1 cellular context compared by ENCODE assay signal in the genomic region with DNA sequence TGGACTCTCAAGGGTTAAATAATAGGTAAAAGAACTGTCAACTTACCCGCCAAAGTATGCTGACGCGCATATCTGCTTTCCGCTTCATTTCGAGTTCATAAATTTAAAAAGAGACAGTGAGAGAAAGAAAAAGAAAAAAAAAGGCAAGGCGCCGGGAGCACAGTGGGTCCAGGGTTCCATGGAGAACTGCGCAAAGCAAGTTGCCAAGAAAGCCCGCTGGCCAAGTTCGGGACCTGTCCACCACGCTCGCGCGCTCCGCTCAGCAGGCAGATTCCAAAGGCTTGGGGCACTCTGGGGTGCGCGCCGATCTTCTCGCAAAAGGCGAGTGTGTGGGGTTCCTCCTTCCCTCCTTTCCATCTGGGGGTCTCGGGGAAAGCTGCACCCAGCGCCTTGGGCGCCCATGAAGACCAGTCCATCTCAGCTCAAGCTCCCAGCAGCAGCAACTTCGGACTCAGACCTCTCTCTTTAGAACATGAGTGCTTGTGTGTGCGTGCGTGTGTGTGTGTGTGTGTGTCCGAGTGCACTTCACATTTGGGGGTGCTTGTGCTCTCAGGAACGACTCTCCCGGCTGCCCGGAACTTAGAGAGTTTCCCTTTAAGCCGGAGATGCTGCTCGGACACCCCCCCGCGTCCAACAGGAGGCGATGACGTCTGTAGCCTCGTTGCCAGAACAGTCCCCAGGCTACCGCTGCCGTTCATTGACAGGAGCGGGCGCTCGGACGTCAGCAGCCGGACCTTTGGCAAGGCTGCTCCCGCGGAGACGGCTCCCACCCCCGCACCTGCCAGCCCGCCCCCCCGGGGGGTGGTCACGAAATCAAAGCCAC.
TF ChIP-seq lines count a peak whose summit lies in the region.

No MANE protein-coding gene starts in this region.

TF ChIP-seq in A549, 52 proteins besides CTCF, POLR2A, EP300 and RAD21 (continued from another document):
- peak; percentile 13; the same call in 1 of the 2 replicates for TF ChIP-seq TP53 (CRISPR knock-in tag; IDR thresholded peaks at IDR 0.05)
- no peak for TF ChIP-seq ESRRA (IDR thresholded peaks at IDR 0.05; ENCODE audit: borderline replicate concordance, low read length)
- TF ChIP-seq JUN (IDR thresholded peaks at IDR 0.05) = peak; percentile 93 to 98
- peak; percentile 63 for TF ChIP-seq JUNB (IDR thresholded peaks at IDR 0.05)
- TF ChIP-seq, protein P1, sequence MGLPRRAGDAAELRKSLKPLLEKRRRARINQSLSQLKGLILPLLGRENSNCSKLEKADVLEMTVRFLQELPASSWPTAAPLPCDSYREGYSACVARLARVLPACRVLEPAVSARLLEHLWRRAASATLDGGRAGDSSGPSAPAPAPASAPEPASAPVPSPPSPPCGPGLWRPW (IDR thresholded peaks at IDR 0.05) = peak; percentile 70; the same call in 1 of the 2 replicates
- TF ChIP-seq CEBPB (IDR thresholded peaks at IDR 0.05) = peak in 1 of 2 experiments; percentile 76; a peak in 2 of 4 replicates
- TF ChIP-seq KDM5A (IDR thresholded peaks at IDR 0.05) = no peak
- TF ChIP-seq ZC3H11A (IDR thresholded peaks at IDR 0.05) = no peak
